Comparison of ENCODE assay signal across 29 cellular contexts in genomic region chr18:25042641-25043051, GRCh38.
DNase-seq lines count a peak whose midpoint lies in the region; ATAC-seq and TF ChIP-seq lines count a peak whose summit lies in the region.
"Had no signal": no experiment of that assay in that cellular context is flagged by ENCODE, and none has a peak within 500 bp of the region (broad histone marks: within the 10 kb centered on the region; RNA-seq: fewer than 3 reads in every experiment).

No MANE protein-coding gene starts in this region.

- H3K4me1 ChIP-seq in mesendoderm (ENCODE audit: control insufficient read depth, low read depth, low read length) (peaks cover 13% of the 10 kb centered on the region), esophagus muscularis mucosa (peaks cover 0 to 11% (median 8%) of the 10 kb centered on the region in 4 donors)
- H3K4me1 ChIP-seq: tibial nerve had no signal

- H3K27me3 ChIP-seq in mesendoderm (ENCODE audit: insufficient read depth, low read length, poor library complexity) (peaks cover 3% of the 10 kb centered on the region), esophagus muscularis mucosa (peaks cover 0 to 82% (median 3%) of the 10 kb centered on the region in 4 donors)
- H3K27me3 ChIP-seq: tibial nerve had no signal

- peak overlapping the region; percentile 43 for H2BK5ac ChIP-seq in mesendoderm (ENCODE audit: low read length)

- H3K36me3 ChIP-seq in mesendoderm (ENCODE audit: control insufficient read depth, insufficient read depth, low read length) (no peaks in the 10 kb centered on the region), esophagus muscularis mucosa (no peaks in the 10 kb centered on the region)
- H3K36me3 ChIP-seq: tibial nerve had no signal

- no peak overlapping the region for H4K5ac ChIP-seq in mesendoderm (ENCODE audit: low read length)

- no peak overlapping the region for H2BK120ac ChIP-seq in mesendoderm (ENCODE audit: low read depth, low read length)

- H3K27ac ChIP-seq in mesendoderm (ENCODE audit: low read depth, low read length) (peak overlapping the region; percentile 38), esophagus muscularis mucosa (replicated peaks in 1 of 4) (no peak overlapping the region)
- H3K27ac ChIP-seq: HL-60, SK-N-MC, skin epidermis, tibial nerve, VCaP had no signal

- peak; percentile 5 for DNase-seq in NCI-H82 (lab: John Stamatoyannopoulos, UW)
- no peak for DNase-seq in NCI-H82 treated with DMSO at 0.1 percent for 48 hours (lab: John Stamatoyannopoulos, UW; ENCODE audit: unreplicated experiment)
- DNase-seq in OCI-M1 (lab: John Stamatoyannopoulos, UW): peak; percentile 43
- peak; percentile 75 to 79 for DNase-seq in dermis microvascular lymphatic vessel endothelial cell (ENCODE audit: low read depth in 2 of 2)
- DNase-seq in mesendoderm: peak; percentile 36
- DNase-seq in esophagus muscularis mucosa (ENCODE audit: extremely low spot score): no peak
- DNase-seq in DMS153 (lab: John Stamatoyannopoulos, UW): no peak
- DNase-seq: activated CD4-positive, alpha-beta T cell treated with anti-CD3 and anti-CD28 coated beads for 48 hours; activated gamma-delta T cell treated with Interleukin-2 at 50 U/mL for 16 hours; activated T-cell treated with anti-CD3 and anti-CD28 coated beads, Interleukin-2, amount 50 U/mL, for 24 hours; AML-193; CD8-positive, alpha-beta T cell; DMS53; effector CD4-positive, alpha-beta T cell; erythroblast; foreskin melanocyte; GOT3; Kasumi-1; NCI-H1694; NCI-H226; RPMI8226; stimulated activated CD4-positive, alpha-beta T cell treated with anti-CD3 and anti-CD28 coated beads, Interleukin-2, amount 100 ng/mL, for 24 hours; T-helper 2 cell had no signal

- TF ChIP-seq EP300 in esophagus muscularis mucosa (IDR thresholded peaks at IDR 0.05): no peak

- no peak overlapping the region for H3K9ac ChIP-seq in mesendoderm (ENCODE audit: low read length)

- no peak overlapping the region for H3K23ac ChIP-seq in mesendoderm (ENCODE audit: low read length)

- no peak overlapping the region for H4K8ac ChIP-seq in mesendoderm (ENCODE audit: low read depth, low read length)

- TF ChIP-seq CTCF in esophagus muscularis mucosa (IDR thresholded peaks at IDR 0.05): no peak

- H3K56ac ChIP-seq in mesendoderm (ENCODE audit: low read length): peak overlapping the region; percentile 61

- H2AK5ac ChIP-seq in mesendoderm (ENCODE audit: low read length): no peak overlapping the region

- WGBS in mesendoderm (ENCODE audit: extremely low coverage, insufficient coverage, low lambda C conversion rate): no CpG with 5 or more reads among the region's 4 CpGs
- 59% methylated on average over 4 of the region's 4 CpGs for WGBS in esophagus muscularis mucosa

- no peak for ATAC-seq in GM18498 (IDR thresholded peaks at IDR 0.05; ENCODE audit: unreplicated experiment)
- ATAC-seq: CD8-positive, alpha-beta T cell had no signal

- no peak overlapping the region for H3K4me3 ChIP-seq in mesendoderm (ENCODE audit: low read length)
- no peak overlapping the region for H3K4me3 ChIP-seq in esophagus muscularis mucosa
- H3K4me3 ChIP-seq: SK-N-MC, skin epidermis, tibial nerve had no signal

- H3K9me3 ChIP-seq in esophagus muscularis mucosa: no peaks in the 10 kb centered on the region
- H3K9me3 ChIP-seq: tibial nerve had no signal

- H3K79me1 ChIP-seq in mesendoderm (ENCODE audit: low read length): no peaks in the 10 kb centered on the region

- no peak overlapping the region for H3K4me2 ChIP-seq in mesendoderm (ENCODE audit: low read length)

- H3K4ac ChIP-seq in mesendoderm (ENCODE audit: low read depth, low read length): peak overlapping the region; percentile 22

- no peak overlapping the region for H3K18ac ChIP-seq in mesendoderm (ENCODE audit: low read length)

- intact Hi-C loops in esophagus muscularis mucosa (cut with DNase I): no loop called here

- no peak overlapping the region for H2BK15ac ChIP-seq in mesendoderm (replicated peaks; ENCODE audit: low read depth)

- TF ChIP-seq POLR2A in esophagus muscularis mucosa (IDR thresholded peaks at IDR 0.05; ENCODE audit: low read depth): no peak

- H3K79me2 ChIP-seq in mesendoderm (ENCODE audit: control insufficient read depth, insufficient read depth, low read length): no peaks in the 10 kb centered on the region

Comparison
In these comparisons a context has a peak if more than half of its experiments do, and no peak if none do; other contexts are left out.
1. DNase-seq: peak in NCI-H82 (single experiment), OCI-M1 (single experiment), dermis microvascular lymphatic vessel endothelial cell (2 of 2) and mesendoderm (single experiment); none in NCI-H82 treated with DMSO at 0.1 percent for 48 hours (single experiment), esophagus muscularis mucosa (single experiment) and DMS153 (single experiment).